ENCODE assay signal across 8 cellular contexts in the genomic region with DNA sequence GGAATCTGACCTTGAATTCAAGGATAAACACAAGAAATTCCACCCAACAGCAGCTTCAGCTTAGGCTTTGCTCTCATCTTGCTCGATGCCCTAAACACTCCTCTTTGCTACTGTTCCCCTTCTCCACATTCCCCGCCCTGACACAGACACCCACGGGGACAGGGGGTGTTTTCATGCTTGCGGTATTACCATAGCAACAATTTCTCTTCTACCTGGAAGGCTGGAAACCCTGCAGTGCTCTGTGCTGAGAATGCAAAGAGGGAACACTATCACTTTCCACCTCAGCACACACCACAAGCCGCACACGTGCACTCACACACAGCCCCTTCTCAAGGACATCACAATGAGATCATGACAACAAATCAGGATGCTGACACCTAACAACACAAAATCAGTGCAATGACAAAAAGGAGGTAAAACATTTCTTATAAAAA.
DNase-seq lines count a peak whose midpoint lies in the region; ATAC-seq and TF ChIP-seq lines count a peak whose summit lies in the region.

No MANE protein-coding gene starts in this region.

- H3K27me3 ChIP-seq in Peyer's patch (no peaks in the 10 kb centered on the region), transverse colon (no peaks in the 10 kb centered on the region)

- H3K27ac ChIP-seq in Peyer's patch = peak overlapping the region in 3 of 4 donors; percentile 7 to 91 (median 8)
- H3K27ac ChIP-seq in transverse colon = peak overlapping the region; percentile 83 to 93 (median 88)

- TF ChIP-seq POLR2A in Peyer's patch (IDR thresholded peaks at IDR 0.05) (no peak), transverse colon (IDR thresholded peaks at IDR 0.05) (no peak)

- H3K36me3 ChIP-seq in Peyer's patch = peaks cover 0 to 9% (median 0%) of the 10 kb centered on the region in 3 donors
- no peaks in the 10 kb centered on the region for H3K36me3 ChIP-seq in transverse colon

- TF ChIP-seq EP300 in transverse colon (IDR thresholded peaks at IDR 0.05; ENCODE audit: low read depth) = no peak

- H3K4me3 ChIP-seq in Peyer's patch = no peak overlapping the region
- H3K4me3 ChIP-seq in astrocyte of the spinal cord (ENCODE audit: low read depth, low read length) = no peak overlapping the region
- no peak overlapping the region for H3K4me3 ChIP-seq in transverse colon

- DNase-seq in Peyer's patch (peak in 2 of 3 donors; percentile 64 to 66), astrocyte of the spinal cord (ENCODE audit: low read depth, low spot score) (peak; percentile 56), nucleus accumbens (lab: John Stamatoyannopoulos, UW) (peak in 37 of 56 donors; percentile 26 to 87 (median 62)), transverse colon (peak; percentile 35), NCI-H2029 treated with DMSO at 0.1 percent for 48 hours (lab: John Stamatoyannopoulos, UW) (no peak), MV-4-11 (lab: John Stamatoyannopoulos, UW) (no peak)

- intact Hi-C loops in transverse colon (cut with DNase I; ENCODE audit: low total_unique reads) = loop anchor here (10.0 kb wide), 1 partner anchor 335 kb away; no protein-coding TSS in a partner anchor

- peaks cover 0 to 28% (median 19%) of the 10 kb centered on the region in 4 donors for H3K4me1 ChIP-seq in Peyer's patch
- H3K4me1 ChIP-seq in transverse colon = peaks cover 26 to 74% (median 41%) of the 10 kb centered on the region in 4 donors

- ATAC-seq in GM18502 (IDR thresholded peaks at IDR 0.05; ENCODE audit: poor library complexity, unreplicated experiment) (peak; percentile 66), HG02623 (IDR thresholded peaks at IDR 0.05; ENCODE audit: unreplicated experiment) (peak; percentile 71)

- in situ Hi-C loops in astrocyte of the spinal cord (cut with HindIII; ENCODE audit: low sequenced_read_pairs) (no loop called here), transverse colon (cut with MboI; ENCODE audit: low pct_ligation_motif_present in 1 of 4, low pct_unique_long_range_greater_than_20kb in 1 of 4, low sequenced_read_pairs in 3 of 4) (loop anchor here in 2 of 4 donors (10.0 kb wide), 1 partner anchor 205 kb away; no protein-coding TSS in a partner anchor)

- H3K9me3 ChIP-seq in Peyer's patch = no peaks in the 10 kb centered on the region
- H3K9me3 ChIP-seq in transverse colon = no peaks in the 10 kb centered on the region

- 34 to 43% methylated on average over 6 of the region's 6 CpGs for WGBS in transverse colon (ENCODE audit: low coverage in 1 of 2), 2 donors

- TF ChIP-seq CTCF in Peyer's patch (IDR thresholded peaks at IDR 0.05) = no peak
- TF ChIP-seq CTCF in astrocyte of the spinal cord (IDR thresholded peaks at IDR 0.05; ENCODE audit: low read depth, low read length) = no peak
- no peak for TF ChIP-seq CTCF in transverse colon (IDR thresholded peaks at IDR 0.05)

Comparison
In these comparisons a context has a peak if more than half of its experiments do, and no peak if none do; other contexts are left out.
1. DNase-seq: peak in Peyer's patch (2 of 3), astrocyte of the spinal cord (single experiment), nucleus accumbens (37 of 56) and transverse colon (single experiment); none in NCI-H2029 treated with DMSO at 0.1 percent for 48 hours (single experiment) and MV-4-11 (single experiment).